23 cellular contexts compared by ENCODE assay signal in genomic region chr15:28020644-28021043, GRCh38.
"Had no signal": no experiment of that assay in that cellular context is flagged by ENCODE, and none has a peak within 500 bp of the region (broad histone marks: within the 10 kb centered on the region; RNA-seq: fewer than 3 reads in every experiment).

No MANE protein-coding gene starts in this region.

- H3K27ac ChIP-seq: ascending aorta, gastrocnemius medialis, left ventricle myocardium inferior, parathyroid adenoma, right atrium auricular region, suprapubic skin, tibial nerve had no signal

- ATAC-seq: activated CD4-positive, alpha-beta T cell treated with anti-CD3 and anti-CD28 coated beads for 36 hours; gastrocnemius medialis; mucosa of descending colon had no signal

- H3K27me3 ChIP-seq: ascending aorta, gastrocnemius medialis, right atrium auricular region, suprapubic skin, tibial nerve had no signal

- H2AFZ ChIP-seq: parathyroid adenoma had no signal

- H3K4me3 ChIP-seq: ascending aorta, gastrocnemius medialis, left ventricle myocardium inferior, lung, mucosa of descending colon, right atrium auricular region, smooth muscle cell, suprapubic skin, tibial nerve had no signal

- H3K4me1 ChIP-seq: ascending aorta, gastrocnemius medialis, left ventricle myocardium inferior, parathyroid adenoma, right atrium auricular region, suprapubic skin, tibial nerve had no signal

- H3K36me3 ChIP-seq: ascending aorta, gastrocnemius medialis, left ventricle myocardium inferior, right atrium auricular region, suprapubic skin, tibial nerve had no signal

- DNase-seq: activated CD4-positive, alpha-beta T cell treated with anti-CD3 and anti-CD28 coated beads for 36 hours; activated CD4-positive, alpha-beta T cell treated with anti-CD3 and anti-CD28 coated beads, Interleukin-2, amount 50 U/mL, for 48 hours; activated CD4-positive, CD25-positive, alpha-beta regulatory T cell; activated CD8-positive, alpha-beta memory T cell treated with anti-CD3 and anti-CD28 coated beads for 24 hours; activated effector memory CD4-positive, alpha-beta T cell treated with Interleukin-2 at 50 U/mL for 16 hours; activated naive CD4-positive, alpha-beta T cell treated with anti-CD3 and anti-CD28 coated beads for 36 hours; activated naive CD8-positive, alpha-beta T cell treated with anti-CD3 and anti-CD28 coated beads, Interleukin-2, amount 10 ng/mL, durations not matched to agents 7 days and 5 days; dermis blood vessel endothelial cell; effector CD8-positive, alpha-beta T cell; gastrocnemius medialis; islet precursor cell; left ventricle myocardium inferior; mucosa of descending colon; stimulated activated CD4-positive, alpha-beta T cell treated with anti-CD3 and anti-CD28 coated beads, Interleukin-2, amount 100 ng/mL, for 24 hours; stimulated activated naive CD4-positive, alpha-beta T cell; T-helper 1 cell had no signal

- H3K9me3 ChIP-seq: ascending aorta, gastrocnemius medialis, left ventricle myocardium inferior, mucosa of descending colon, right atrium auricular region, suprapubic skin, tibial nerve had no signal

- H3K9ac ChIP-seq: parathyroid adenoma had no signal

- H3K4me2 ChIP-seq: smooth muscle cell had no signal
